19 cellular contexts compared by ENCODE assay signal in the genomic region with DNA sequence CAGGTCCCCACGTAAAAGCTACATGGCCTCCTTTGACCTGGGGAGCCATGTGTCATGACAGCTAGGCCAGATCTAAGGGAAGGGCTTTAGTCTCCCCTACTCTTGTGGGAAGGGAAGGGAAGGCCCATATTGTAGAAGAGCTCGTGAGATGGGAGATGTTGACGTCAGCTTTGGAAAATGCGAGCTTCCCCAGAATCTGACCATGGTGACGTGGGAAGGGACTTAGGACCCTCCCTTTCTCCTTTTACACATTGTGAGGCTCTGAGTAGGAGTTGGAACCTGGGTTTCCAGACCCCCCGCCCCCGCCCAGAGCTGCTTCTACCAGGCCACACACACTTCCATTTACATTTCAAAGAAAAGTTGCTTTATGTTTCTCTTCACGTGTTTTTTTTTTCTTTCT.
DNase-seq lines count a peak whose midpoint lies in the region; ATAC-seq and TF ChIP-seq lines count a peak whose summit lies in the region.
"Had no signal": no experiment of that assay in that cellular context is flagged by ENCODE, and none has a peak within 500 bp of the region (broad histone marks: within the 10 kb centered on the region; RNA-seq: fewer than 3 reads in every experiment).

No MANE protein-coding gene starts in this region.

- H3K4me1 ChIP-seq in BLaER1 treated with 17β-estradiol and CSF1 and Interleukin-3, amounts not matched to agents 10 nM and 100 nM = peaks cover 33 to 91% (median 88%) of the 10 kb centered on the region in 10 experiments
- peaks cover 7% of the 10 kb centered on the region; the same call in 1 of the 2 replicates for H3K4me1 ChIP-seq in H9 (ENCODE audit: insufficient read depth, low read length)
- H3K4me1 ChIP-seq: adrenal gland, pancreas, right atrium auricular region had no signal

- H3K79me2 ChIP-seq in H9 (ENCODE audit: insufficient read depth, low read length) = no peaks in the 10 kb centered on the region

- no peak overlapping the region for H3K9ac ChIP-seq in BLaER1 treated with 17β-estradiol and CSF1 and Interleukin-3, amounts not matched to agents 10 nM and 100 nM
- no peak overlapping the region for H3K9ac ChIP-seq in H9 (ENCODE audit: extremely low read depth, insufficient read length, low read length)

- no peak overlapping the region for H3K23ac ChIP-seq in H9 (ENCODE audit: insufficient read length, low read depth, low read length)

- peaks cover 39 to 54% of the 10 kb centered on the region in 2 experiments for H3K4me1 Mint-ChIP-seq in H9
- peaks cover 78% of the 10 kb centered on the region for H3K4me1 Mint-ChIP-seq in chondrocyte (ENCODE audit: low read depth)
- H3K4me1 Mint-ChIP-seq in nephron progenitor cell = peaks cover 44% of the 10 kb centered on the region

- no peaks in the 10 kb centered on the region for H3K27me3 ChIP-seq in BLaER1 treated with 17β-estradiol and CSF1 and Interleukin-3, amounts not matched to agents 10 nM and 100 nM
- H3K27me3 ChIP-seq in H9 (ENCODE audit: insufficient read depth, low read length) = no peaks in the 10 kb centered on the region
- H3K27me3 ChIP-seq: adrenal gland, pancreas, right atrium auricular region had no signal

- H2BK5ac ChIP-seq in H9 (ENCODE audit: insufficient read length, low read length) = no peak overlapping the region

- WGBS in H9 (ENCODE audit: extremely low coverage, insufficient read length, low lambda C conversion rate) = no CpG with 5 or more reads among the region's 8 CpGs

- H3K4me2 ChIP-seq in BLaER1 treated with 17β-estradiol and CSF1 and Interleukin-3, amounts not matched to agents 10 nM and 100 nM = peak overlapping the region in 10 of 11 experiments; percentile 0 to 91 (median 68); a peak in 11 of 22 replicates
- H3K4me2 ChIP-seq in H9 (ENCODE audit: insufficient read depth, insufficient read length, low read length) = no peak overlapping the region

- H4K91ac ChIP-seq in H9 (ENCODE audit: insufficient read length, low read depth, low read length) = no peak overlapping the region

- H3K56ac ChIP-seq in H9 (ENCODE audit: insufficient read length, low read depth, low read length) = no peak overlapping the region

- H2AK5ac ChIP-seq in H9 (ENCODE audit: insufficient read length, low read length) = no peak overlapping the region

- H3K36me3 Mint-ChIP-seq in H9 (ENCODE audit: insufficient read depth in 1 of 3, low read depth in 3 of 3) = no peaks in the 10 kb centered on the region
- no peaks in the 10 kb centered on the region for H3K36me3 Mint-ChIP-seq in chondrocyte (ENCODE audit: low read depth)
- H3K36me3 Mint-ChIP-seq in nephron progenitor cell (ENCODE audit: low read depth) = no peaks in the 10 kb centered on the region
- H3K36me3 Mint-ChIP-seq: naive thymus-derived CD8-positive, alpha-beta T cell had no signal

- no peaks in the 10 kb centered on the region for H3K79me1 ChIP-seq in H9 (ENCODE audit: insufficient read depth, low read depth, low read length, poor library complexity, severe bottlenecking)

- no peak overlapping the region for H2BK12ac ChIP-seq in H9 (ENCODE audit: insufficient read length, low read depth, low read length)

- peak overlapping the region; percentile 21 for H3K18ac ChIP-seq in H9 (ENCODE audit: insufficient read length, low read depth, low read length)

- peak overlapping the region in 2 of 3 experiments; percentile 71 to 86; a peak in 2 of 7 replicates for H3K27ac Mint-ChIP-seq in H9
- peak overlapping the region; percentile 88 for H3K27ac Mint-ChIP-seq in chondrocyte (ENCODE audit: unreplicated experiment)
- H3K27ac Mint-ChIP-seq in nephron progenitor cell = peak overlapping the region; percentile 80
- H3K27ac Mint-ChIP-seq: CD4-positive, alpha-beta T cell; T-helper 1 cell treated with Interleukin-12 subunit alpha and Interleukin-12 subunit beta and Interleukin-4 antibody, amounts not matched to agents 30 μg/mL and 1 μg/mL, for 36 hours had no signal

- peaks cover 8 to 29% (median 21%) of the 10 kb centered on the region in 11 experiments; a peak in 21 of 22 replicates for H3K9me3 ChIP-seq in BLaER1 treated with 17β-estradiol and CSF1 and Interleukin-3, amounts not matched to agents 10 nM and 100 nM (replicated peaks in 1 of 11)
- H3K9me3 ChIP-seq in H9 (ENCODE audit: control insufficient read depth, low read depth, low read length) = no peaks in the 10 kb centered on the region
- H3K9me3 ChIP-seq: adrenal gland, pancreas, right atrium auricular region had no signal

- H2BK120ac ChIP-seq in H9 (ENCODE audit: low read depth, low read length, poor library complexity, severe bottlenecking) = no peak overlapping the region

- no peak for DNase-seq in H9
- no peak for DNase-seq in chondrocyte (ENCODE audit: low spot score)
- no peak for DNase-seq in nephron progenitor cell
- no peak for DNase-seq in epidermal melanocyte (ENCODE audit: insufficient read length, low spot score)
- no peak for DNase-seq in hypothalamus (lab: John Stamatoyannopoulos, UW)
- no peak for DNase-seq in inferior parietal cortex (ENCODE audit: extremely low spot score)
- DNase-seq: adrenal gland; CD4-positive, alpha-beta T cell; midbrain; naive thymus-derived CD8-positive, alpha-beta T cell; NCI-H1105; NCI-H1930; pancreas had no signal

- H3K14ac ChIP-seq in H9 (ENCODE audit: insufficient read depth, low read length) = no peak overlapping the region

- TF ChIP-seq CTCF in H9 (conservative IDR thresholded peaks at IDR 0.05) (no peak), chondrocyte (IDR thresholded peaks at IDR 0.05) (no peak), nephron progenitor cell (IDR thresholded peaks at IDR 0.05) (no peak)

- H4K5ac ChIP-seq in H9 (ENCODE audit: insufficient read length, low read depth, low read length) = no peak overlapping the region

- no peak overlapping the region for H3K4ac ChIP-seq in H9 (ENCODE audit: low read depth, low read length)

- no peak overlapping the region for H3K4me3 ChIP-seq in BLaER1 treated with 17β-estradiol and CSF1 and Interleukin-3, amounts not matched to agents 10 nM and 100 nM
- H3K4me3 ChIP-seq: adrenal gland, pancreas, right atrium auricular region had no signal

- no peaks in the 10 kb centered on the region for H4K20me1 ChIP-seq in BLaER1 treated with 17β-estradiol and CSF1 and Interleukin-3, amounts not matched to agents 10 nM and 100 nM
- no peaks in the 10 kb centered on the region for H4K20me1 ChIP-seq in H9 (ENCODE audit: control insufficient read depth, insufficient read depth, insufficient read length)

- no peak overlapping the region for H3T11ph ChIP-seq in H9 (ENCODE audit: low read length)

- H3K4me3 Mint-ChIP-seq in H9 (no peak overlapping the region), chondrocyte (ENCODE audit: unreplicated experiment) (no peak overlapping the region), nephron progenitor cell (no peak overlapping the region)
- H3K4me3 Mint-ChIP-seq: CD4-positive, alpha-beta T cell; naive thymus-derived CD8-positive, alpha-beta T cell; T-helper 1 cell treated with Interleukin-12 subunit alpha and Interleukin-12 subunit beta and Interleukin-4 antibody, amounts not matched to agents 30 μg/mL and 1 μg/mL, for 36 hours had no signal

- no peaks in the 10 kb centered on the region for H3K36me3 ChIP-seq in BLaER1 treated with 17β-estradiol and CSF1 and Interleukin-3, amounts not matched to agents 10 nM and 100 nM
- H3K36me3 ChIP-seq: adrenal gland, pancreas, right atrium auricular region had no signal

- H4K8ac ChIP-seq in H9 (replicated peaks; ENCODE audit: insufficient read length, low read depth, low read length) = no peak overlapping the region

- no peak for ATAC-seq in HG02623 (IDR thresholded peaks at IDR 0.05; ENCODE audit: unreplicated experiment)
- ATAC-seq: left lobe of liver; naive thymus-derived CD8-positive, alpha-beta T cell; pancreas had no signal

- H2AFZ ChIP-seq in H9 (ENCODE audit: low read length) = no peak overlapping the region

- H3K9me3 Mint-ChIP-seq in H9 (no peaks in the 10 kb centered on the region), chondrocyte (ENCODE audit: low read depth) (no peaks in the 10 kb centered on the region), nephron progenitor cell (peaks cover 8% of the 10 kb centered on the region)
- H3K9me3 Mint-ChIP-seq: CD4-positive, alpha-beta T cell; T-helper 1 cell treated with Interleukin-12 subunit alpha and Interleukin-12 subunit beta and Interleukin-4 antibody, amounts not matched to agents 30 μg/mL and 1 μg/mL, for 36 hours had no signal

- H3K23me2 ChIP-seq in H9 (ENCODE audit: insufficient read length, low read depth, low read length, poor library complexity, severe bottlenecking) = no peaks in the 10 kb centered on the region

- peaks cover 6% of the 10 kb centered on the region; the same call in 1 of the 2 replicates for H3K27me3 Mint-ChIP-seq in H9 (ENCODE audit: low read depth)
- H3K27me3 Mint-ChIP-seq in chondrocyte (ENCODE audit: low read depth) = no peaks in the 10 kb centered on the region
- H3K27me3 Mint-ChIP-seq in nephron progenitor cell (ENCODE audit: low read depth, poor library complexity) = peaks cover 7% of the 10 kb centered on the region

- H2BK15ac ChIP-seq in H9 (ENCODE audit: low read depth, low read length) = no peak overlapping the region

- H2BK20ac ChIP-seq in H9 (ENCODE audit: low read depth, low read length, poor library complexity, severe bottlenecking) = no peak overlapping the region

- H3K27ac ChIP-seq in BLaER1 treated with 17β-estradiol and CSF1 and Interleukin-3, amounts not matched to agents 10 nM and 100 nM = peak overlapping the region in 8 of 11 experiments; percentile 21 to 82 (median 78); a peak in 11 of 22 replicates
- H3K27ac ChIP-seq in H9 (ENCODE audit: insufficient read length, low read depth, low read length) = no peak overlapping the region
- H3K27ac ChIP-seq: adrenal gland, HL-60, pancreas, right atrium auricular region had no signal
